ENCODE assay signal across 1 cellular context in genomic region chr1:225996946-225997545, GRCh38.
A peak's percentile ranks its signal among the peaks of the same experiment; 100 is the strongest.
TF ChIP-seq lines count a peak whose summit lies in the region.

No MANE protein-coding gene starts in this region.

TF ChIP-seq in HEK293, 187 proteins besides CTCF, POLR2A, EP300 and RAD21 (continued from another document):
- TF ChIP-seq PRDM6 (tag by site-specific recombination; IDR thresholded peaks at IDR 0.05) = no peak
- no peak for TF ChIP-seq ZBTB11 (tag by site-specific recombination; conservative IDR thresholded peaks at IDR 0.05; ENCODE audit: low read depth)
- TF ChIP-seq ZNF776 (tag by site-specific recombination; IDR thresholded peaks at IDR 0.05; ENCODE audit: borderline replicate concordance) = no peak
- TF ChIP-seq MZF1 (tag by site-specific recombination; IDR thresholded peaks at IDR 0.05; ENCODE audit: borderline replicate concordance) = no peak
- no peak for TF ChIP-seq ZNF426 (tag by site-specific recombination; IDR thresholded peaks at IDR 0.05)
- TF ChIP-seq SETDB1 (IDR thresholded peaks at IDR 0.05; ENCODE audit: insufficient read length, low read length) = no peak
- TF ChIP-seq ZNF416 (tag by site-specific recombination; IDR thresholded peaks at IDR 0.05) = no peak
- TF ChIP-seq ZNF133 (tag by site-specific recombination; IDR thresholded peaks at IDR 0.05) = no peak
- no peak for TF ChIP-seq ZSCAN23 (tag by site-specific recombination; IDR thresholded peaks at IDR 0.05)
- TF ChIP-seq ZNF664 (tag by site-specific recombination; IDR thresholded peaks at IDR 0.05) = peak; percentile 84
- TF ChIP-seq SP2 (tag by site-specific recombination; IDR thresholded peaks at IDR 0.05) = no peak
- TF ChIP-seq KLF16 (tag by site-specific recombination; IDR thresholded peaks at IDR 0.05) = no peak
